Comparison of ENCODE assay signal across 1 cellular context in genomic region chr6:3789018-3789895, GRCh38.
TF ChIP-seq lines count a peak whose summit lies in the region.

No MANE protein-coding gene starts in this region.

TF ChIP-seq in HepG2, 621 proteins besides CTCF, POLR2A, EP300 and RAD21 (continued from another document and continues in another):
- TF ChIP-seq ZHX2 (IDR thresholded peaks at IDR 0.05; ENCODE audit: low read depth) (peak; percentile 55), ZHX2 (CRISPR knock-in tag; IDR thresholded peaks at IDR 0.05; ENCODE audit: borderline replicate concordance) (no peak; the same call in 1 of the 2 replicates), MAZ (IDR thresholded peaks at IDR 0.05; ENCODE audit: borderline replicate concordance, low read depth, low read length) (no peak), MAZ (CRISPR knock-in tag; IDR thresholded peaks at IDR 0.05; ENCODE audit: low read depth) (no peak; the same call in 1 of the 2 replicates), ATF4 (CRISPR knock-in tag; IDR thresholded peaks at IDR 0.05) (peak in 1 of 2 experiments; percentile 76; a peak in 2 of 4 replicates), ZNF552 (CRISPR knock-in tag; IDR thresholded peaks at IDR 0.05; ENCODE audit: borderline replicate concordance) (0 out of 2 replicates have a peak, but pooled peaks have one; percentile 70), ZNF782 (CRISPR knock-in tag; IDR thresholded peaks at IDR 0.05; ENCODE audit: borderline replicate concordance) (no peak; the same call in 1 of the 2 replicates), ZNF510 (CRISPR knock-in tag; IDR thresholded peaks at IDR 0.05; ENCODE audit: low read depth) (no peak; the same call in none of the 2 replicates), ZFP62 (CRISPR knock-in tag; IDR thresholded peaks at IDR 0.05) (no peak), SIX1 (CRISPR knock-in tag; IDR thresholded peaks at IDR 0.05; ENCODE audit: borderline replicate concordance) (peak; percentile 84; the same call in 1 of the 2 replicates), ZFP90 (CRISPR knock-in tag; IDR thresholded peaks at IDR 0.05; ENCODE audit: borderline replicate concordance) (no peak), BORCS8-MEF2B (CRISPR knock-in tag; IDR thresholded peaks at IDR 0.05) (peak; percentile 42), PLRG1 (conservative IDR thresholded peaks at IDR 0.05) (no peak), ZNF781 (CRISPR knock-in tag; IDR thresholded peaks at IDR 0.05; ENCODE audit: borderline replicate concordance, not compliant biosample characterization) (peak; percentile 25), SATB2 (CRISPR knock-in tag; IDR thresholded peaks at IDR 0.05) (no peak; the same call in 1 of the 2 replicates), FUBP1 (CRISPR knock-in tag; IDR thresholded peaks at IDR 0.05; ENCODE audit: borderline replicate concordance) (0 out of 2 replicates have a peak, but pooled peaks have one; percentile 85), ZNF513 (CRISPR knock-in tag; conservative IDR thresholded peaks at IDR 0.05) (no peak), ZBTB10 (CRISPR knock-in tag; IDR thresholded peaks at IDR 0.05; ENCODE audit: borderline replicate concordance) (no peak), SKIL (CRISPR knock-in tag; IDR thresholded peaks at IDR 0.05; ENCODE audit: borderline replicate concordance) (peak; percentile 87; the same call in 1 of the 2 replicates), ZNF567 (CRISPR knock-in tag; IDR thresholded peaks at IDR 0.05; ENCODE audit: borderline replicate concordance) (no peak; the same call in 1 of the 2 replicates), BHLHE40 (IDR thresholded peaks at IDR 0.05; ENCODE audit: low read length) (peak; percentile 31; the same call in 1 of the 2 replicates), KLF11 (CRISPR knock-in tag; IDR thresholded peaks at IDR 0.05) (no peak), FOXO4 (CRISPR knock-in tag; conservative IDR thresholded peaks at IDR 0.05) (no peak), ZNF253 (CRISPR knock-in tag; IDR thresholded peaks at IDR 0.05; ENCODE audit: borderline replicate concordance) (no peak), ARID5B (CRISPR knock-in tag; IDR thresholded peaks at IDR 0.05) (peak; percentile 96), PTBP1 (IDR thresholded peaks at IDR 0.05; ENCODE audit: low read depth, low read length, poor library complexity, severe bottlenecking) (no peak), ZNF160 (CRISPR knock-in tag; IDR thresholded peaks at IDR 0.05) (no peak), PRPF4 (IDR thresholded peaks at IDR 0.05; ENCODE audit: low read depth, low read length, poor library complexity, severe bottlenecking) (no peak), ZBTB37 (CRISPR knock-in tag; IDR thresholded peaks at IDR 0.05) (0 out of 2 replicates have a peak, but pooled peaks have one; percentile 47), ZFP1 (CRISPR knock-in tag; IDR thresholded peaks at IDR 0.05) (no peak; the same call in none of the 2 replicates), ZFP37 (CRISPR knock-in tag; IDR thresholded peaks at IDR 0.05; ENCODE audit: borderline replicate concordance) (0 out of 2 replicates have a peak, but pooled peaks have one; percentile 16), ZNF713 (CRISPR knock-in tag; IDR thresholded peaks at IDR 0.05) (no peak), ZSCAN21 (CRISPR knock-in tag; IDR thresholded peaks at IDR 0.05; ENCODE audit: borderline replicate concordance) (peak; percentile 17), ZNF563 (CRISPR knock-in tag; IDR thresholded peaks at IDR 0.05) (no peak)
